19 cellular contexts compared by ENCODE assay signal in genomic region chr3:161270991-161271390, GRCh38. TPM values are rescaled to one million over a fixed set of nuclear protein-coding genes. Genes with fewer than 3 reads are reported as not detected.
DNase-seq lines count a peak whose midpoint lies in the region; ATAC-seq and TF ChIP-seq lines count a peak whose summit lies in the region.
"Had no signal": no experiment of that assay in that cellular context is flagged by ENCODE, and none has a peak within 500 bp of the region (broad histone marks: within the 10 kb centered on the region; RNA-seq: fewer than 3 reads in every experiment).

No MANE protein-coding gene starts in this region.

- no peaks in the 10 kb centered on the region for H3K27me3 Mint-ChIP-seq in WTC11 (ENCODE audit: low read depth)
- H3K27me3 Mint-ChIP-seq: CD4-positive, alpha-beta memory T cell; IgD-negative memory B cell had no signal

- H3K27me3 ChIP-seq in IMR-90 (ENCODE audit: control insufficient read depth, insufficient read depth, low read length) (no peaks in the 10 kb centered on the region), psoas muscle (ENCODE audit: insufficient read depth in 3 of 3, low read length in 2 of 3) (no peaks in the 10 kb centered on the region)
- H3K27me3 ChIP-seq: BLaER1 treated with 17β-estradiol and CSF1 and Interleukin-3, amounts not matched to agents 10 nM and 100 nM had no signal

- H3K4me1 Mint-ChIP-seq in WTC11 = peaks cover 22% of the 10 kb centered on the region
- H3K4me1 Mint-ChIP-seq: IgD-negative memory B cell had no signal

- no peak overlapping the region for H3K27ac ChIP-seq in IMR-90 (ENCODE audit: insufficient read depth, low read length)
- no peak overlapping the region for H3K27ac ChIP-seq in psoas muscle
- H3K27ac ChIP-seq: BLaER1 treated with 17β-estradiol and CSF1 and Interleukin-3, amounts not matched to agents 10 nM and 100 nM had no signal

- H3K4me3 Mint-ChIP-seq in WTC11 = no peak overlapping the region
- H3K4me3 Mint-ChIP-seq: CD4-positive, alpha-beta memory T cell; IgD-negative memory B cell had no signal

- in situ Hi-C loops in IMR-90 (cut with MboI; ENCODE audit: low sequenced_read_pairs) = loop anchor here (5.0 kb wide), 1 partner anchor 146 kb away; no protein-coding TSS in a partner anchor

- no peak overlapping the region for H3K4me2 ChIP-seq in IMR-90 (ENCODE audit: low read depth, low read length)
- H3K4me2 ChIP-seq: BLaER1 treated with 17β-estradiol and CSF1 and Interleukin-3, amounts not matched to agents 10 nM and 100 nM had no signal

- WGBS in IMR-90 (ENCODE audit: extremely low coverage in 2 of 2, insufficient read length in 1 of 2), 2 experiments = 100% methylated on average over 1 of the region's 4 CpGs; no CpG with 5 or more reads in 1 of the 2 experiments
- 94 to 98% (median 96%) methylated on average over 4 of the region's 4 CpGs for WGBS in psoas muscle, 3 donors

- H3K4me1 ChIP-seq in IMR-90 (ENCODE audit: control insufficient read depth, insufficient read depth, low read length) (peaks cover 4% of the 10 kb centered on the region), psoas muscle (no peaks in the 10 kb centered on the region)

- no peaks in the 10 kb centered on the region for H3K79me1 ChIP-seq in IMR-90 (ENCODE audit: low read depth in 1 of 2, low read length in 2 of 2)

- H3K9me3 ChIP-seq in IMR-90 (ENCODE audit: control insufficient read depth, insufficient read depth, low read length) (no peaks in the 10 kb centered on the region), psoas muscle (no peaks in the 10 kb centered on the region)
- H3K9me3 ChIP-seq: Caco-2 had no signal

- H2BK20ac ChIP-seq in IMR-90 (ENCODE audit: low read depth, low read length) = no peak overlapping the region

- POLR2A ChIA-PET in IMR-90 (lab: Charles Lee; ENCODE audit: unreplicated experiment) = no interaction called here
- POLR2A ChIA-PET in WTC11 (lab: Charles Lee) = no interaction called here

- H4K5ac ChIP-seq in IMR-90 (ENCODE audit: low read depth, low read length) = no peak overlapping the region

- no peaks in the 10 kb centered on the region for H4K20me1 ChIP-seq in IMR-90 (ENCODE audit: insufficient read depth, low read length)
- H4K20me1 ChIP-seq: BLaER1 treated with 17β-estradiol and CSF1 and Interleukin-3, amounts not matched to agents 10 nM and 100 nM had no signal

- H3K4ac ChIP-seq in IMR-90 (ENCODE audit: low read depth, low read length) = peak overlapping the region; percentile 0; the same call in 1 of the 2 replicates

- no peak overlapping the region for H4K8ac ChIP-seq in IMR-90 (ENCODE audit: low read depth in 2 of 2, low read length in 2 of 2)

- H3K36me3 ChIP-seq in IMR-90 (ENCODE audit: control insufficient read depth, insufficient read depth, low read length) (no peaks in the 10 kb centered on the region; the same call in 1 of the 2 replicates), psoas muscle (ENCODE audit: insufficient read depth in 1 of 2, low read depth in 1 of 2) (peaks cover 5 to 7% of the 10 kb centered on the region in 2 donors)

- no peak overlapping the region for H3K4me3 ChIP-seq in IMR-90 (ENCODE audit: insufficient read depth, low read depth, low read length)
- no peak overlapping the region for H3K4me3 ChIP-seq in psoas muscle
- H3K4me3 ChIP-seq: BLaER1 treated with 17β-estradiol and CSF1 and Interleukin-3, amounts not matched to agents 10 nM and 100 nM had no signal

- no peak overlapping the region for H2BK5ac ChIP-seq in IMR-90 (ENCODE audit: low read depth, low read length, poor library complexity, severe bottlenecking)

- dilution Hi-C loops in IMR-90 (cut with HindIII; ENCODE audit: low sequenced_read_pairs, unreplicated experiment) = no loop called here

- TF ChIP-seq CTCF in IMR-90 (conservative IDR thresholded peaks at IDR 0.05; ENCODE audit: low read depth, low read length) (no peak), WTC11 (IDR thresholded peaks at IDR 0.05) (no peak), psoas muscle (IDR thresholded peaks at IDR 0.05) (no peak)

- peaks cover 8% of the 10 kb centered on the region for H3K9me3 Mint-ChIP-seq in WTC11

- H3K14ac ChIP-seq in IMR-90 (replicated peaks; ENCODE audit: low read depth, low read length) = no peak overlapping the region

- no peak overlapping the region for H2AK9ac ChIP-seq in IMR-90 (replicated peaks; ENCODE audit: low read depth, low read length, poor library complexity)

- no peak for TF ChIP-seq RAD21 in IMR-90 (IDR thresholded peaks at IDR 0.05; ENCODE audit: low read length)

- 0 out of 2 replicates have a peak overlapping the region, but pooled peaks have one; percentile 9 for H3K27ac Mint-ChIP-seq in WTC11
- H3K27ac Mint-ChIP-seq: IgD-negative memory B cell had no signal

- no peak overlapping the region for H3K56ac ChIP-seq in IMR-90 (ENCODE audit: extremely low read depth, insufficient read depth, low read length)

- no TSS peak for BruUV-seq in IMR-90 (replicated peaks; lab: Mats Ljungman, UMichigan)

- H2BK120ac ChIP-seq in IMR-90 (ENCODE audit: low read depth, low read length) = no peak overlapping the region

- H3K23ac ChIP-seq in IMR-90 (ENCODE audit: low read depth, low read length) = no peak overlapping the region

- peaks cover 19% of the 10 kb centered on the region for H3K36me3 Mint-ChIP-seq in WTC11

- H4K91ac ChIP-seq in IMR-90 (ENCODE audit: insufficient read depth, low read depth, low read length) = no peak overlapping the region

- no peak for TF ChIP-seq POLR2A in IMR-90 (IDR thresholded peaks at IDR 0.05; ENCODE audit: low read depth, low read length)

- no peak overlapping the region for H2BK15ac ChIP-seq in IMR-90 (ENCODE audit: low read depth, low read length)

- no peak overlapping the region for H3K9ac ChIP-seq in IMR-90 (ENCODE audit: low read depth, low read length)
- H3K9ac ChIP-seq: BLaER1 treated with 17β-estradiol and CSF1 and Interleukin-3, amounts not matched to agents 10 nM and 100 nM had no signal

- no peak for ATAC-seq in IMR-90 (ENCODE audit: low read depth)
- ATAC-seq in WTC11 = no peak
- no peak for ATAC-seq in GM19035 (IDR thresholded peaks at IDR 0.05; ENCODE audit: unreplicated experiment)
- no peak for ATAC-seq in psoas muscle

- no peak overlapping the region for H2AK5ac ChIP-seq in IMR-90 (ENCODE audit: low read depth, low read length)

- no peaks in the 10 kb centered on the region for H3K9me1 ChIP-seq in IMR-90 (ENCODE audit: insufficient read depth, low read length)

- H3K18ac ChIP-seq in IMR-90 (ENCODE audit: low read depth, low read length) = peak overlapping the region; percentile 20; the same call in 1 of the 2 replicates

- H2AFZ ChIP-seq in IMR-90 (replicated peaks; ENCODE audit: low read length, poor library complexity) = no peak overlapping the region

- CTCF ChIA-PET in IMR-90 (lab: Yijun Ruan, JAX) = interaction anchor here (0.5 to 2.0 kb wide), 3 partner anchors 38 to 152 kb away, joined by 3 to 5 read pairs (median 4); no protein-coding TSS in a partner anchor
- CTCF ChIA-PET in WTC11 (lab: Charles Lee) = no interaction called here

- peak; percentile 25 for DNase-seq in NCI-H2029 (lab: John Stamatoyannopoulos, UW)
- no peak for DNase-seq in NCI-H2029 treated with DMSO at 0.1 percent for 48 hours (lab: John Stamatoyannopoulos, UW)
- no peak for DNase-seq in IMR-90
- no peak for DNase-seq in WTC11 (ENCODE audit: low spot score)
- peak; percentile 2 for DNase-seq in left kidney (ENCODE audit: low read depth, low spot score)
- no peak for DNase-seq in psoas muscle
- DNase-seq in NCI-H146 (lab: John Stamatoyannopoulos, UW) = no peak
- DNase-seq: 8988T; Caco-2; CD4-positive, alpha-beta memory T cell; DMS 273 treated with DMSO at 0.1 percent for 48 hours; GDM1; MV-4-11; NCI-H1105 treated with DMSO at 0.1 percent for 48 hours; NCI-H1694; NK-92 treated with Interleukin-12 subunit alpha and Interleukin-12 subunit beta, amount 100 ng/mL, for 24 hours had no signal

- intact Hi-C loops in IMR-90 (cut with micrococcal nuclease) = loop anchor here (5.0 to 10.0 kb wide), 3 partner anchors 169 to 566 kb away; no protein-coding TSS in a partner anchor
- intact Hi-C loops in psoas muscle (cut with DNase I) = loop anchor here in 1 of 2 donors (5.0 kb wide), 1 partner anchor 151 kb away; no protein-coding TSS in a partner anchor

TF ChIP-seq in IMR-90, 13 proteins besides CTCF, POLR2A, EP300 and RAD21 (continues in another document):
- TF ChIP-seq, protein P1, sequence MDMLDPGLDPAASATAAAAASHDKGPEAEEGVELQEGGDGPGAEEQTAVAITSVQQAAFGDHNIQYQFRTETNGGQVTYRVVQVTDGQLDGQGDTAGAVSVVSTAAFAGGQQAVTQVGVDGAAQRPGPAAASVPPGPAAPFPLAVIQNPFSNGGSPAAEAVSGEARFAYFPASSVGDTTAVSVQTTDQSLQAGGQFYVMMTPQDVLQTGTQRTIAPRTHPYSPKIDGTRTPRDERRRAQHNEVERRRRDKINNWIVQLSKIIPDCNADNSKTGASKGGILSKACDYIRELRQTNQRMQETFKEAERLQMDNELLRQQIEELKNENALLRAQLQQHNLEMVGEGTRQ (IDR thresholded peaks at IDR 0.05; ENCODE audit: low read depth, low read length) = no peak
- TF ChIP-seq CHD1 (IDR thresholded peaks at IDR 0.05; ENCODE audit: low read depth, low read length) (no peak), MAFK (IDR thresholded peaks at IDR 0.05; ENCODE audit: low read depth, low read length) (no peak)

TF ChIP-seq in WTC11, 78 proteins besides CTCF, POLR2A, EP300 and RAD21 (continues in another document):
- TF ChIP-seq ATF3 (CRISPR knock-in tag; conservative IDR thresholded peaks at IDR 0.05) (no peak), NR2C2 (CRISPR knock-in tag; IDR thresholded peaks at IDR 0.05) (no peak), ETV6 (CRISPR knock-in tag; IDR thresholded peaks at IDR 0.05) (no peak)
- TF ChIP-seq, protein P2, sequence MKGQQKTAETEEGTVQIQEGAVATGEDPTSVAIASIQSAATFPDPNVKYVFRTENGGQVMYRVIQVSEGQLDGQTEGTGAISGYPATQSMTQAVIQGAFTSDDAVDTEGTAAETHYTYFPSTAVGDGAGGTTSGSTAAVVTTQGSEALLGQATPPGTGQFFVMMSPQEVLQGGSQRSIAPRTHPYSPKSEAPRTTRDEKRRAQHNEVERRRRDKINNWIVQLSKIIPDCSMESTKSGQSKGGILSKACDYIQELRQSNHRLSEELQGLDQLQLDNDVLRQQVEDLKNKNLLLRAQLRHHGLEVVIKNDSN (CRISPR knock-in tag; IDR thresholded peaks at IDR 0.05) = no peak

RNA-seq across cellular contexts. Expression of gene NMD3, which starts 49.9 kb away (rescaled TPM):
- total RNA-seq in IMR-90 (2012; rRNA removed) (95.0 and 103 TPM in 2 replicates), WTC11 (2021) (53.3 to 56.3 TPM (median 54.5 TPM) in 3 replicates), psoas muscle (10 to 100 TPM; 29.5 to 53.4 (median 39.6) TPM)
- polyA plus RNA-seq in IMR-90 (2012; rRNA removed) (26.5 and 33.8 TPM in 2 replicates), psoas muscle (10 to 100 TPM; 19.1 to 30.7 (median 21.5) TPM)
- polyA plus RNA-seq in IMR-90 (2012; cell fraction: cytosol; rRNA removed) = 5.9 and 6.4 TPM in 2 replicates
- 5.1 and 23.1 TPM in 2 replicates for polyA plus RNA-seq in IMR-90 (2012; cell fraction: nucleus; rRNA removed; ENCODE audit: low replicate concordance)

Comparison
In these comparisons a context has a peak if more than half of its experiments do, and no peak if none do; other contexts are left out.
1. DNase-seq: peak in NCI-H2029 (single experiment) and left kidney (single experiment); none in NCI-H2029 treated with DMSO at 0.1 percent for 48 hours (single experiment), IMR-90 (single experiment), WTC11 (single experiment), psoas muscle (0 of 2) and NCI-H146 (single experiment).